Comparison of ENCODE assay signal across 28 cellular contexts in the genomic region with DNA sequence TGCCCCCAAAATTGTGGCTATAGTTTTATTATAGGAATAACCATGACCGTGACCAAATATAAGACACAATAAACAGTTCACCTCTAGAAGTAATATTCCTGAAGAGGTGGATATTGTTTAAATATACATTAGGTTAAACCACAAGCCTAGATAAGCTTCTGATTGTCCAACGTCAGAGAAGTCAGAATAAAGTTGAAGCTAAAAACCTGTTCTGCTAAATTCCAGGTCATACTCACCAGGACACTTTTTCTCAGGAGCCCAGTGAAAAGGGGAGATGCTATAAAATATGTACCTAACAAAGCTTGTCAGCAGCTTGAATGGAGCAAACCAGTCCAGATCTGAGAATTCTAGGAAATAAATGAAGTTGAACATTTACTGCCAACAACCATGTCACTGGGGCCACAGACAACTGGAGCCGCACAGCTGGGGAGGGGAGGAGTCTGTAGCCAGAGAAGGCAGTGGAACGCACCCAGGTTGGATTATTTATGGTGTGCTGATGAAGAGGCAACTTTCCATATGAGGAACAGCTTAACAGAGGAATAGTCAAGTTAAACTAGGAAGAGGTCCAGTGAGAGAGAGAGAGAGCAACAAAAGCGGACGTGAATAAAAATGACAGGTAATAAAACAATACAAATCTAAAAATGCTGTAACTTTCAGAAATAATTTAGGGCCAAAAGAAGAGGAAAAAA.
DNase-seq lines count a peak whose midpoint lies in the region; ATAC-seq and TF ChIP-seq lines count a peak whose summit lies in the region.
"Had no signal": no experiment of that assay in that cellular context is flagged by ENCODE, and none has a peak within 500 bp of the region (broad histone marks: within the 10 kb centered on the region; RNA-seq: fewer than 3 reads in every experiment).

No MANE protein-coding gene starts in this region.

- no peak overlapping the region for H3K27ac Mint-ChIP-seq in WTC11
- H3K27ac Mint-ChIP-seq: activated CD8-positive, alpha-beta memory T cell treated with anti-CD3 and anti-CD28 coated beads, Interleukin-2, amount 10 ng/mL, durations not matched to agents 7 days and 5 days; natural killer cell had no signal

- H3K9me3 Mint-ChIP-seq in WTC11, result peaks cover 4% of the 10 kb centered on the region; the same call in 1 of the 2 replicates
- H3K9me3 Mint-ChIP-seq: natural killer cell had no signal

- H3K4me1 Mint-ChIP-seq in WTC11, result peaks cover 3% of the 10 kb centered on the region
- H3K4me1 Mint-ChIP-seq: activated CD8-positive, alpha-beta memory T cell treated with anti-CD3 and anti-CD28 coated beads, Interleukin-2, amount 10 ng/mL, durations not matched to agents 7 days and 5 days; natural killer cell had no signal

- H3K4me3 Mint-ChIP-seq in WTC11, result no peak overlapping the region
- H3K4me3 Mint-ChIP-seq: activated CD8-positive, alpha-beta memory T cell treated with anti-CD3 and anti-CD28 coated beads, Interleukin-2, amount 10 ng/mL, durations not matched to agents 7 days and 5 days; natural killer cell had no signal

- intact Hi-C loops in sciatic nerve (cut with DNase I), result no loop called here

- no peak overlapping the region for H3K4me3 ChIP-seq in fibroblast of mammary gland (ENCODE audit: control insufficient read depth, low read depth, low read length)
- H3K4me3 ChIP-seq: A549, adrenal gland, breast epithelium, HAP-1, MG63, SJSA1, vagina had no signal

- DNase-seq in AG08395 (ENCODE audit: low spot score) (peak; percentile 22), HT-29 (ENCODE audit: low spot score) (peak; percentile 21), fibroblast of mammary gland (ENCODE audit: low read depth) (peak; percentile 55), sciatic nerve (ENCODE audit: low spot score) (no peak), WTC11 (ENCODE audit: low spot score) (no peak), LoVo (ENCODE audit: low spot score) (no peak), DMS53 (lab: John Stamatoyannopoulos, UW) (no peak)
- DNase-seq: activated CD4-positive, CD25-positive, alpha-beta regulatory T cell; activated CD8-positive, alpha-beta memory T cell treated with anti-CD3 and anti-CD28 coated beads, Interleukin-2, amount 10 ng/mL, durations not matched to agents 7 days and 5 days; activated naive CD4-positive, alpha-beta T cell treated with Interleukin-2 at 50 U/mL for 16 hours; BE2C; DMS79; effector CD4-positive, alpha-beta T cell; GDM1; MG63; natural killer cell; NCI-H2029; NCI-H526; stimulated activated CD4-positive, alpha-beta T cell treated with anti-CD3 and anti-CD28 coated beads, Interleukin-12 subunit alpha, Interleukin-12 subunit beta, amount 100 ng/mL, for 4 hours; stimulated activated CD4-positive, alpha-beta T cell treated with anti-CD3 and anti-CD28 coated beads, Interleukin-4, amount 100 ng/mL, for 1 hour had no signal

- ATAC-seq in sciatic nerve (peak; percentile 35), WTC11 (no peak), HG02678 (IDR thresholded peaks at IDR 0.05; ENCODE audit: unreplicated experiment) (no peak)
- ATAC-seq: A549; activated CD8-positive, alpha-beta memory T cell treated with anti-CD3 and anti-CD28 coated beads, Interleukin-2, amount 10 ng/mL, durations not matched to agents 7 days and 5 days; natural killer cell; Panc1 had no signal

- POLR2A ChIA-PET in WTC11 (lab: Charles Lee), result no interaction called here

- no peaks in the 10 kb centered on the region for H3K36me3 Mint-ChIP-seq in WTC11
- H3K36me3 Mint-ChIP-seq: activated CD8-positive, alpha-beta memory T cell treated with anti-CD3 and anti-CD28 coated beads, Interleukin-2, amount 10 ng/mL, durations not matched to agents 7 days and 5 days; natural killer cell had no signal

- CTCF ChIA-PET in WTC11 (lab: Charles Lee), result no interaction called here

- TF ChIP-seq CTCF in fibroblast of mammary gland (conservative IDR thresholded peaks at IDR 0.05; ENCODE audit: control insufficient read depth, insufficient read depth, low read depth, low read length) (no peak), WTC11 (IDR thresholded peaks at IDR 0.05) (no peak)

- no peaks in the 10 kb centered on the region for H3K27me3 Mint-ChIP-seq in WTC11 (ENCODE audit: low read depth)
- H3K27me3 Mint-ChIP-seq: activated CD8-positive, alpha-beta memory T cell treated with anti-CD3 and anti-CD28 coated beads, Interleukin-2, amount 10 ng/mL, durations not matched to agents 7 days and 5 days had no signal

TF ChIP-seq in WTC11, 78 proteins besides CTCF, POLR2A, EP300 and RAD21:
- TF ChIP-seq AR (CRISPR knock-in tag; IDR thresholded peaks at IDR 0.05) (no peak), ERG (CRISPR knock-in tag; IDR thresholded peaks at IDR 0.05) (no peak), ZNF317 (CRISPR knock-in tag; IDR thresholded peaks at IDR 0.05; ENCODE audit: borderline replicate concordance, low read depth) (no peak), ZNF219 (CRISPR knock-in tag; IDR thresholded peaks at IDR 0.05; ENCODE audit: borderline replicate concordance) (no peak), NFYB (CRISPR knock-in tag; conservative IDR thresholded peaks at IDR 0.05; ENCODE audit: low read depth) (no peak), SMAD3 (CRISPR knock-in tag; IDR thresholded peaks at IDR 0.05; ENCODE audit: borderline replicate concordance) (no peak), FOXJ3 (CRISPR knock-in tag; IDR thresholded peaks at IDR 0.05; ENCODE audit: borderline replicate concordance) (no peak), ZBTB21 (CRISPR knock-in tag; IDR thresholded peaks at IDR 0.05; ENCODE audit: borderline replicate concordance) (no peak), ZNF138 (CRISPR knock-in tag; conservative IDR thresholded peaks at IDR 0.05) (no peak), JAZF1 (CRISPR knock-in tag; IDR thresholded peaks at IDR 0.05) (no peak), ZNF232 (CRISPR knock-in tag; IDR thresholded peaks at IDR 0.05) (no peak)
- TF ChIP-seq, protein P1, sequence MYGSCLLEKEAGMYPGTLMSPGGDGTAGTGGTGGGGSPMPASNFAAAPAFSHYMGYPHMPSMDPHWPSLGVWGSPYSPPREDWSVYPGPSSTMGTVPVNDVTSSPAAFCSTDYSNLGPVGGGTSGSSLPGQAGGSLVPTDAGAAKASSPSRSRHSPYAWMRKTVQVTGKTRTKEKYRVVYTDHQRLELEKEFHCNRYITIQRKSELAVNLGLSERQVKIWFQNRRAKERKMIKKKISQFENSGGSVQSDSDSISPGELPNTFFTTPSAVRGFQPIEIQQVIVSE (CRISPR knock-in tag; IDR thresholded peaks at IDR 0.05; ENCODE audit: borderline replicate concordance), result no peak

Comparison
In these comparisons a context has a peak if more than half of its experiments do, and no peak if none do; other contexts are left out.
1. DNase-seq: peak in AG08395 (single experiment), HT-29 (single experiment) and fibroblast of mammary gland (single experiment); none in sciatic nerve (single experiment), WTC11 (single experiment), LoVo (single experiment) and DMS53 (single experiment).